In the genomic region with DNA sequence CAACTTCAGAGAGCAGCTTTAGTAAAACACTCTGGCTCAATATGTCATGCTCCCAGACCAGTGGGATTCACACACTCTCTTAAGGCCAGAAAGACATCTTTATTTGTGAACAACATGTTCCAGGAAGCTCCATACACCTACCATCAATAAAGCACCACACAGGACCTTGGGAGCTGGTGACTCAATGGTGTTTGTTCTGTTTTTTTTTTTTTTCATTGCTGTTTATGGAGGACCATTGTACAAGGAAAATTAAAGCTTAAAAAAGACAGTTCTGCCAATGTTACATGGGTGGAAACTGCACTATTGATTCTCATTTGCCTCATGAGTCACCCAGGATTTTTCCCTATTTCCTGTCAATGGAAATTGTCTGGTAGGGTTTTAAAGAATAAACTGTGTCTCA, we compare ENCODE assay signal across 21 cellular contexts. TPM values are rescaled to one million over a fixed set of nuclear protein-coding genes. Genes with fewer than 3 reads are reported as not detected.
DNase-seq lines count a peak whose midpoint lies in the region; ATAC-seq, FAIRE-seq and TF ChIP-seq lines count a peak whose summit lies in the region.
"Had no signal": no experiment of that assay in that cellular context is flagged by ENCODE, and none has a peak within 500 bp of the region (broad histone marks: within the 10 kb centered on the region; RNA-seq: fewer than 3 reads in every experiment).

No MANE protein-coding gene starts in this region.

- ATAC-seq in pancreas (peak; percentile 56 to 74 (median 68)), GM18867 (IDR thresholded peaks at IDR 0.05; ENCODE audit: unreplicated experiment) (no peak), HG02588 (IDR thresholded peaks at IDR 0.05; ENCODE audit: unreplicated experiment) (no peak)
- ATAC-seq: left lung; stimulated activated naive B cell treated with anti-CD40 and anti-IgM and Interleukin-4, amounts not matched to agents 10 μg/mL and 1 μg/mL and 100 μg/mL, for 72 hours had no signal

- intact Hi-C loops in pancreas (cut with DNase I): no loop called here

- no peak overlapping the region for H3K4me2 ChIP-seq in hepatocyte
- H3K4me2 ChIP-seq: SK-N-SH had no signal

- DNase-seq in ELR (ENCODE audit: low read depth): peak; percentile 8
- peak; percentile 53 for DNase-seq in SK-N-DZ (ENCODE audit: low spot score)
- peak; percentile 28 for DNase-seq in hepatocyte (ENCODE audit: low spot score)
- no peak for DNase-seq in pancreas
- no peak for DNase-seq in cerebellum (ENCODE audit: low spot score)
- DNase-seq in NCI-H1436 treated with DMSO at 0.1 percent for 48 hours (lab: John Stamatoyannopoulos, UW): no peak
- DNase-seq: activated CD4-positive, alpha-beta T cell treated with anti-CD3 and anti-CD28 coated beads, Interleukin-2, amount 10 ng/mL, durations not matched to agents 7 days and 5 days; brain microvascular endothelial cell; CD4-positive, CD25-positive, alpha-beta regulatory T cell; head of caudate nucleus; left lung; NCI-H1417; nephron progenitor cell; posterior cingulate gyrus; SK-N-SH; stimulated activated naive B cell treated with anti-CD40 and anti-IgM and Interleukin-4, amounts not matched to agents 10 μg/mL and 1 μg/mL and 100 μg/mL, for 72 hours had no signal

- H3K4me3 ChIP-seq in hepatocyte: no peak overlapping the region
- no peak overlapping the region for H3K4me3 ChIP-seq in pancreas
- H3K4me3 ChIP-seq: coronary artery, left lung, thoracic aorta had no signal

- H3K27ac ChIP-seq in hepatocyte (peak overlapping the region; percentile 73), pancreas (peak overlapping the region in 2 of 4 donors; percentile 42 to 53)
- H3K27ac ChIP-seq: brain microvascular endothelial cell, coronary artery, left lung, RWPE1, thoracic aorta had no signal

- no peak for TF ChIP-seq CTCF in hepatocyte (IDR thresholded peaks at IDR 0.05; ENCODE audit: poor library complexity)
- no peak for TF ChIP-seq CTCF in pancreas (IDR thresholded peaks at IDR 0.05)

- no peaks in the 10 kb centered on the region for H4K20me1 ChIP-seq in hepatocyte (ENCODE audit: insufficient read depth, poor library complexity, severe bottlenecking)

- H3K36me3 ChIP-seq in hepatocyte (replicated peaks; ENCODE audit: insufficient read depth, low read depth): no peaks in the 10 kb centered on the region
- no peaks in the 10 kb centered on the region for H3K36me3 ChIP-seq in pancreas
- H3K36me3 ChIP-seq: brain microvascular endothelial cell, left lung, thoracic aorta had no signal

- no peaks in the 10 kb centered on the region for H3K9me3 ChIP-seq in hepatocyte (ENCODE audit: low read depth)
- no peaks in the 10 kb centered on the region for H3K9me3 ChIP-seq in pancreas
- H3K9me3 ChIP-seq: left lung, SK-N-SH, thoracic aorta had no signal

- no peaks in the 10 kb centered on the region for H3K9me2 ChIP-seq in hepatocyte (replicated peaks; ENCODE audit: insufficient read depth)
- H3K9me2 ChIP-seq: SK-N-SH had no signal

- H2AFZ ChIP-seq in hepatocyte: no peak overlapping the region

- no peak for FAIRE-seq in pancreas (lab: Jason Lieb, UNC)

- H3K4me1 ChIP-seq in hepatocyte (ENCODE audit: insufficient read depth): peaks cover 12% of the 10 kb centered on the region
- H3K4me1 ChIP-seq in pancreas: peaks cover 0 to 33% (median 21%) of the 10 kb centered on the region in 3 donors

- no peaks in the 10 kb centered on the region for H3K79me2 ChIP-seq in hepatocyte

- H3K27me3 ChIP-seq in hepatocyte (no peaks in the 10 kb centered on the region), pancreas (no peaks in the 10 kb centered on the region)
- H3K27me3 ChIP-seq: brain microvascular endothelial cell, left lung had no signal

RNA-seq across cellular contexts. Expression of a gene that starts 36.3 kb away (rescaled TPM):
- 1.1 and 2.2 TPM in 2 replicates for polyA plus RNA-seq in SK-N-DZ (2014; cell fraction: cytosol; rRNA removed)
- polyA plus RNA-seq in SK-N-DZ (2014; cell fraction: nucleus; rRNA removed): 2.0 and 2.9 TPM in 2 replicates
- total RNA-seq in hepatocyte (87.4 and 101 TPM in 2 replicates), pancreas (1 to 10 TPM; 2.8 to 7.7 (median 5.1) TPM), cerebellum (8.1 TPM)
- polyA plus RNA-seq in hepatocyte (79.6 and 90.7 TPM in 2 replicates), pancreas (10 to 100 TPM in 1 of 2 donors, 1 to 10 TPM in 1; 3.2 to 12.2 TPM)

Comparison
In these comparisons a context has a peak if more than half of its experiments do, and no peak if none do; other contexts are left out.
1. DNase-seq: peak in ELR (single experiment), SK-N-DZ (single experiment) and hepatocyte (single experiment); none in pancreas (0 of 6), cerebellum (single experiment) and NCI-H1436 treated with DMSO at 0.1 percent for 48 hours (single experiment).
2. ATAC-seq: peak in pancreas (4 of 4); none in GM18867 (single experiment) and HG02588 (single experiment).